In the genomic region with DNA sequence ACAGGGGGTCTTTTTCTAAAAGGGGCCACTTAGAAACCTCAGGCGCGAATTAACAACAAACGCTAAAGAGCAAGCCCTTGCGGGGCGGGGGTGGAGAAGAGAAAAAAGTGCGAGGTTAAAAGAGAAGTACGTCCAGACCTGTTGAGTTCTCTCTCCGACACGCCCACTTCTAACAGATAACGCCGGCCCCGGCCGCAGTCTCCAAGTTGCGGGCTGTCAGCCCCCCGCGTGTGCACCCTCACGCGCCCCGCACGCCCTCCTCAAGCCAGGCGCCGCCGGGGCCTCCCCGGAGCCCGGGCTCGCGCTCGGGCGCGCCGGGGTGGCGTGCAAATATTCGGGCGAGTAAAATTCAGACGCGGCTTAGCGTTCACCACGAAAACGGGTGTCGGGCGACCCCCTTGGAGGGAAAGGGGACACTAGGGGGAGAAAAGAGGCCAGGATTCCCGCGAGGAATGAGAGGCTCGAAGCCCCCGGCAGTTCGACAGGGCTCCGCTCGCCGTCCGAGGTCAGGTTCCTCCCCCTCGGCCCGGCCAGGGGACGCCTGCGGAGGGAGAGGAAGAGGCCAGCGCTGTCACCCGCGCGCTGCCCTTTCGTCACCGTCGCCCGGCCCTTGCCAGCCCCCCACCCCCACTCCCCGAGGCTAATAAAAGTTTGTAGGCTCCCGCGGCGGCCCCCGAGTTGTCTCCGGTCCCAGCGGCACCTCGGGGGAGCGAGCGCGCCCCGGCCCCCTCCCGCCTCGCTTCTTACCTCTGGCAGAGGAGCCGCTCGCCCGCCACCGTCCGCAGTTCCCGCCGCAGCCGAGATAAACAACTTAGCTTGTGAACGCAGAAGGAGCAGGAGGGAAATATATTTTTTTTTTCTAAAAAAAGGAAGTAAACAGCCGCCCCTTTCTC, we compare ENCODE assay signal across 8 cellular contexts. TPM values are rescaled to one million over a fixed set of nuclear protein-coding genes. Genes with fewer than 3 reads are reported as not detected.
DNase-seq lines count a peak whose midpoint lies in the region; ATAC-seq and TF ChIP-seq lines count a peak whose summit lies in the region.

No MANE protein-coding gene starts in this region.

- DNase-seq in SJCRH30 = peak; percentile 64 to 68
- DNase-seq in activated naive CD4-positive, alpha-beta T cell treated with anti-CD3 and anti-CD28 coated beads for 36 hours = peak; percentile 65
- peak; percentile 62 for DNase-seq in globus pallidus (ENCODE audit: low spot score)
- peak; percentile 60 to 65 for DNase-seq in thyroid gland

- H3K4me3 ChIP-seq in BLaER1 treated with 17β-estradiol and CSF1 and Interleukin-3, amounts not matched to agents 10 nM and 100 nM = peak overlapping the region; percentile 86 to 99 (median 96)
- peak overlapping the region; percentile 77 for H3K4me3 ChIP-seq in SJCRH30
- peak overlapping the region; percentile 88 for H3K4me3 ChIP-seq in neuron (ENCODE audit: low read length)
- H3K4me3 ChIP-seq in thyroid gland (replicated peaks in 1 of 3) = peak overlapping the region; percentile 77 to 88 (median 81)

- H3K4me2 ChIP-seq in BLaER1 treated with 17β-estradiol and CSF1 and Interleukin-3, amounts not matched to agents 10 nM and 100 nM = peak overlapping the region; percentile 79 to 96 (median 89)

- peaks cover 0 to 26% (median 4%) of the 10 kb centered on the region in 11 experiments; a peak in 8 of 22 replicates for H3K27me3 ChIP-seq in BLaER1 treated with 17β-estradiol and CSF1 and Interleukin-3, amounts not matched to agents 10 nM and 100 nM
- H3K27me3 ChIP-seq in SJCRH30 (no peaks in the 10 kb centered on the region), neuron (ENCODE audit: insufficient read depth, low read length) (peaks cover 6% of the 10 kb centered on the region), thyroid gland (no peaks in the 10 kb centered on the region)

- H3K36me3 Mint-ChIP-seq in activated naive CD4-positive, alpha-beta T cell treated with anti-CD3 and anti-CD28 coated beads for 36 hours (ENCODE audit: low read depth) = peaks cover 19% of the 10 kb centered on the region

- peak overlapping the region; percentile 95 to 99 (median 98) for H3K9ac ChIP-seq in BLaER1 treated with 17β-estradiol and CSF1 and Interleukin-3, amounts not matched to agents 10 nM and 100 nM

- intact Hi-C loops in activated naive CD4-positive, alpha-beta T cell treated with anti-CD3 and anti-CD28 coated beads for 36 hours (cut with micrococcal nuclease) = loop anchor here (1.0 to 10.0 kb wide), 5 partner anchors 48 to 598 kb away; no protein-coding TSS in a partner anchor
- intact Hi-C loops in thyroid gland (cut with DNase I) = loop anchor here (10.0 kb wide), 3 partner anchors 388 to 478 kb away; no protein-coding TSS in a partner anchor

- H3K27ac Mint-ChIP-seq in activated naive CD4-positive, alpha-beta T cell treated with anti-CD3 and anti-CD28 coated beads for 36 hours = peak overlapping the region; percentile 74

- peak overlapping the region; percentile 94 for H2AFZ ChIP-seq in neuron (ENCODE audit: low read depth, low read length)

- 1% methylated on average over 59 to 63 of the region's 86 CpGs for WGBS in thyroid gland, 2 donors

- H3K36me3 ChIP-seq in BLaER1 treated with 17β-estradiol and CSF1 and Interleukin-3, amounts not matched to agents 10 nM and 100 nM = peaks cover 18 to 36% (median 28%) of the 10 kb centered on the region in 11 experiments
- H3K36me3 ChIP-seq in SJCRH30 (peaks cover 15% of the 10 kb centered on the region), neuron (ENCODE audit: insufficient read depth, low read length) (no peaks in the 10 kb centered on the region), thyroid gland (no peaks in the 10 kb centered on the region)

- CTCF ChIA-PET in activated naive CD4-positive, alpha-beta T cell treated with anti-CD3 and anti-CD28 coated beads for 36 hours (lab: Charles Lee) = interaction anchor here (0.6 to 2.4 kb wide), 18 partner anchors 47 to 788 kb away, joined by 3 to 14 read pairs (median 3); no protein-coding TSS in a partner anchor

- peaks cover 43% of the 10 kb centered on the region for H3K4me1 Mint-ChIP-seq in activated naive CD4-positive, alpha-beta T cell treated with anti-CD3 and anti-CD28 coated beads for 36 hours (ENCODE audit: low read depth)

- ATAC-seq in HG02588 (IDR thresholded peaks at IDR 0.05; ENCODE audit: unreplicated experiment) (peak; percentile 0), HG02870 (IDR thresholded peaks at IDR 0.05; ENCODE audit: unreplicated experiment) (no peak)

- H3K27ac ChIP-seq in BLaER1 treated with 17β-estradiol and CSF1 and Interleukin-3, amounts not matched to agents 10 nM and 100 nM = peak overlapping the region; percentile 96 to 100 (median 99)
- peak overlapping the region; percentile 83 for H3K27ac ChIP-seq in SJCRH30
- H3K27ac ChIP-seq in thyroid gland = peak overlapping the region; percentile 87 to 100 (median 96)

- H3K9me3 Mint-ChIP-seq in activated naive CD4-positive, alpha-beta T cell treated with anti-CD3 and anti-CD28 coated beads for 36 hours = no peaks in the 10 kb centered on the region

- H4K20me1 ChIP-seq in BLaER1 treated with 17β-estradiol and CSF1 and Interleukin-3, amounts not matched to agents 10 nM and 100 nM = peaks cover 46 to 55% (median 52%) of the 10 kb centered on the region in 11 experiments

- no peaks in the 10 kb centered on the region for H3K9me3 ChIP-seq in BLaER1 treated with 17β-estradiol and CSF1 and Interleukin-3, amounts not matched to agents 10 nM and 100 nM (replicated peaks in 1 of 11)
- H3K9me3 ChIP-seq in SJCRH30 (replicated peaks) (no peaks in the 10 kb centered on the region), neuron (ENCODE audit: low read length) (no peaks in the 10 kb centered on the region), thyroid gland (no peaks in the 10 kb centered on the region)

- peak overlapping the region; percentile 76 for H3K4me3 Mint-ChIP-seq in activated naive CD4-positive, alpha-beta T cell treated with anti-CD3 and anti-CD28 coated beads for 36 hours

- H3K27me3 Mint-ChIP-seq in activated naive CD4-positive, alpha-beta T cell treated with anti-CD3 and anti-CD28 coated beads for 36 hours (ENCODE audit: low read depth) = no peaks in the 10 kb centered on the region

- TF ChIP-seq POLR2A in thyroid gland (IDR thresholded peaks at IDR 0.05) = no peak

- peaks cover 11 to 27% (median 16%) of the 10 kb centered on the region in 10 experiments; a peak in 16 of 20 replicates for H3K4me1 ChIP-seq in BLaER1 treated with 17β-estradiol and CSF1 and Interleukin-3, amounts not matched to agents 10 nM and 100 nM
- peaks cover 11% of the 10 kb centered on the region for H3K4me1 ChIP-seq in SJCRH30
- H3K4me1 ChIP-seq in neuron (ENCODE audit: insufficient read depth, low read length) = peaks cover 18% of the 10 kb centered on the region
- peaks cover 24 to 30% of the 10 kb centered on the region in 2 donors for H3K4me1 ChIP-seq in thyroid gland

- no peak for TF ChIP-seq CTCF in thyroid gland (IDR thresholded peaks at IDR 0.05)

RNA-seq across cellular contexts. Expression of a gene that starts 0.8 kb away (rescaled TPM):
- total RNA-seq in SJCRH30 (2014; rRNA removed; shearing (Covaris generic)) = 27.9 and 31.9 TPM in 2 replicates
- total RNA-seq in activated naive CD4-positive, alpha-beta T cell treated with anti-CD3 and anti-CD28 coated beads for 36 hours = 10 to 100 TPM; 41.8 to 42.9 TPM
- 10 to 100 TPM; 59.4 to 67.7 (median 65.3) TPM for total RNA-seq in thyroid gland
